Comparison of ENCODE assay signal across 9 cellular contexts in genomic region chr21:43603641-43604504, GRCh38. TPM values are rescaled to one million over a fixed set of nuclear protein-coding genes. Genes with fewer than 3 reads are reported as not detected.
A peak's percentile ranks its signal among the peaks of the same experiment; 100 is the strongest.
DNase-seq lines count a peak whose midpoint lies in the region; TF ChIP-seq lines count a peak whose summit lies in the region.
"Had no signal": no experiment of that assay in that cellular context is flagged by ENCODE, and none has a peak within 500 bp of the region (broad histone marks: within the 10 kb centered on the region; RNA-seq: fewer than 3 reads in every experiment).

No MANE protein-coding gene starts in this region.

- H3K4me1 ChIP-seq in HEK293 (ENCODE audit: control insufficient read depth, insufficient read depth, low read length) (peaks cover under 1% of the 10 kb centered on the region), SJSA1 (replicated peaks) (peaks cover 82% of the 10 kb centered on the region)
- H3K4me1 ChIP-seq: HAP-1 had no signal

- TF ChIP-seq CTCF in HEK293 (tag by site-specific recombination; IDR thresholded peaks at IDR 0.05): no peak

- H3K9me3 ChIP-seq in HEK293 (ENCODE audit: control insufficient read depth, insufficient read depth, low read depth, low read length) (no peaks in the 10 kb centered on the region), SJSA1 (replicated peaks) (no peaks in the 10 kb centered on the region)
- H3K9me3 ChIP-seq: HAP-1 had no signal

- H3K36me3 ChIP-seq in HEK293 (ENCODE audit: control insufficient read depth in 2 of 2, insufficient read depth in 1 of 2, low read length in 2 of 2): no peaks in the 10 kb centered on the region
- no peaks in the 10 kb centered on the region for H3K36me3 ChIP-seq in SJSA1
- H3K36me3 ChIP-seq: HAP-1 had no signal

- H3K27me3 ChIP-seq in SJSA1 (replicated peaks): no peaks in the 10 kb centered on the region

- H3K4me3 ChIP-seq in HEK293 (ENCODE audit: low read depth, low read length) (no peak overlapping the region), SJSA1 (no peak overlapping the region), skeletal muscle cell (ENCODE audit: low read depth, low read length) (no peak overlapping the region)
- H3K4me3 ChIP-seq: HAP-1 had no signal

- H3K27ac ChIP-seq in HEK293 (ENCODE audit: extremely low read depth, low read depth, low read length) (no peak overlapping the region), SJSA1 (peak overlapping the region; percentile 37)

- DNase-seq in SJSA1 (ENCODE audit: low read depth in 1 of 2, low spot score in 2 of 2) (peak; percentile 52 to 55), fibroblast of the conjunctiva (ENCODE audit: low read depth) (peak; percentile 29), skeletal muscle cell (ENCODE audit: low read depth) (peak; percentile 90), NCI-H128 (lab: John Stamatoyannopoulos, UW; ENCODE audit: unreplicated experiment) (no peak), superior temporal gyrus (ENCODE audit: extremely low spot score) (no peak)
- no peak for DNase-seq in activated naive CD4-positive, alpha-beta T cell (lab: John Stamatoyannopoulos, UW)
- DNase-seq: activated CD8-positive, alpha-beta memory T cell treated with anti-CD3 and anti-CD28 coated beads, Interleukin-2, amount 50 U/mL, for 48 hours had no signal

- CTCF ChIA-PET in HEK293 (lab: Yijun Ruan, JAX): interaction anchor here (0.7 to 2.2 kb wide), 2 partner anchors 8 to 640 kb away, joined by 3 to 11 read pairs; no protein-coding TSS in a partner anchor

- POLR2A ChIA-PET in HEK293 (lab: Yijun Ruan, JAX): interaction anchor here (0.6 kb wide), 1 partner anchor 9 kb away, joined by 4 read pairs; no protein-coding TSS in a partner anchor

TF ChIP-seq in HEK293, 187 proteins besides CTCF, POLR2A, EP300 and RAD21 (continues in another document):
- peak; percentile 69 for TF ChIP-seq ZNF639 (tag by site-specific recombination; IDR thresholded peaks at IDR 0.05)
- no peak for TF ChIP-seq ZNF610 (tag by site-specific recombination; IDR thresholded peaks at IDR 0.05; ENCODE audit: borderline replicate concordance)
- TF ChIP-seq ZNF791 (tag by site-specific recombination; IDR thresholded peaks at IDR 0.05): peak; percentile 69; the same call in 1 of the 2 replicates
- no peak for TF ChIP-seq ZSCAN16 (tag by site-specific recombination; IDR thresholded peaks at IDR 0.05)
- no peak for TF ChIP-seq KLF8 (tag by site-specific recombination; IDR thresholded peaks at IDR 0.05)
- TF ChIP-seq AEBP2 (tag by site-specific recombination; IDR thresholded peaks at IDR 0.05; ENCODE audit: borderline replicate concordance): 0 out of 2 replicates have a peak, but pooled peaks have one; percentile 0
- TF ChIP-seq ZNF521 (tag by site-specific recombination; IDR thresholded peaks at IDR 0.05): 0 out of 2 replicates have a peak, but pooled peaks have one; percentile 69
- 0 out of 2 replicates have a peak, but pooled peaks have one; percentile 22 for TF ChIP-seq ZNF266 (tag by site-specific recombination; IDR thresholded peaks at IDR 0.05; ENCODE audit: low read depth)
- TF ChIP-seq ZSCAN23 (tag by site-specific recombination; IDR thresholded peaks at IDR 0.05): peak; percentile 11; the same call in 1 of the 2 replicates
- peak; percentile 76; the same call in 1 of the 2 replicates for TF ChIP-seq ZSCAN4 (tag by site-specific recombination; IDR thresholded peaks at IDR 0.05)
- TF ChIP-seq ZNF175 (tag by site-specific recombination; IDR thresholded peaks at IDR 0.05): peak; percentile 92; the same call in 1 of the 2 replicates
- 0 out of 2 replicates have a peak, but pooled peaks have one; percentile 10 for TF ChIP-seq ZNF747 (tag by site-specific recombination; IDR thresholded peaks at IDR 0.05)
- peak; percentile 73 for TF ChIP-seq SCRT2 (tag by site-specific recombination; IDR thresholded peaks at IDR 0.05)
- peak; percentile 22; the same call in 1 of the 2 replicates for TF ChIP-seq ZNF76 (tag by site-specific recombination; IDR thresholded peaks at IDR 0.05; ENCODE audit: borderline replicate concordance, low read depth)
- peak; percentile 98 for TF ChIP-seq ZNF18 (tag by site-specific recombination; IDR thresholded peaks at IDR 0.05)
- peak; percentile 56; the same call in 1 of the 2 replicates for TF ChIP-seq ZNF707 (tag by site-specific recombination; IDR thresholded peaks at IDR 0.05)
- 0 out of 2 replicates have a peak, but pooled peaks have one; percentile 17 for TF ChIP-seq ZNF239 (tag by site-specific recombination; IDR thresholded peaks at IDR 0.05)
- TF ChIP-seq HOXC10 (CRISPR knock-in tag; IDR thresholded peaks at IDR 0.05): no peak
- peak; percentile 65; the same call in 1 of the 2 replicates for TF ChIP-seq ZNF785 (tag by site-specific recombination; IDR thresholded peaks at IDR 0.05)
- 0 out of 2 replicates have a peak, but pooled peaks have one; percentile 19 for TF ChIP-seq ZNF670 (tag by site-specific recombination; IDR thresholded peaks at IDR 0.05; ENCODE audit: low read depth)
- peak; percentile 53; the same call in 1 of the 2 replicates for TF ChIP-seq GLI4 (tag by site-specific recombination; IDR thresholded peaks at IDR 0.05)
- no peak for TF ChIP-seq ZNF302 (tag by site-specific recombination; IDR thresholded peaks at IDR 0.05; ENCODE audit: low read depth)
- peak; percentile 42; the same call in 1 of the 2 replicates for TF ChIP-seq BCL6B (tag by site-specific recombination; IDR thresholded peaks at IDR 0.05)

RNA-seq across cellular contexts. Expression of gene HSF2BP, which starts 55.4 kb away (rescaled TPM):
- 1.6 and 2.8 TPM in 2 replicates for total RNA-seq in SJSA1 (2014; rRNA removed; shearing (Covaris generic))

RNA-seq across cellular contexts. Expression of gene RRP1B, which starts 55.5 kb away (rescaled TPM):
- total RNA-seq in SJSA1 (2014; rRNA removed; shearing (Covaris generic)): 35.4 and 37.9 TPM in 2 replicates

Comparison
In these comparisons a context has a peak if more than half of its experiments do, and no peak if none do; other contexts are left out.
1. DNase-seq: peak in SJSA1 (2 of 2), fibroblast of the conjunctiva (single experiment) and skeletal muscle cell (single experiment); none in activated naive CD4-positive, alpha-beta T cell (0 of 4), NCI-H128 (single experiment) and superior temporal gyrus (single experiment).